In the genomic region with DNA sequence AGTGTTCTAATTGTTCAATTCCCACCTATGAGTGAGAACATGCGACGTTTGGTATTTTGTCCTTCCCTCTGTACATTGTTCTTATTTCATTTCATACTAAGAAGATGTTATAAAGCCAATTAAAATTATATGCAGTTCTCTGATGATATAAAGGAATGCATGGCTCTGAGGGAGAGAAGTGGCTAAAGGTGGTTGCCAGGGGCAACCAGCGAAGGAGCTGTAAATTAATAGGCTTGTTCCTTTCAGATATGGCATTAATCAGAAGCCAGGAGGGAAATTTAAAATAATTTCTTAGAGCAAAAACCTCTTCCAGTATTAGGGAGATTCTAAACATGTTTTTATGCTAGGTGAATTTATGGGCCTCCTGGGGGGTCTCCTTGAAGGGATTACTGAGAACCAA, we compare ENCODE assay signal across 6 cellular contexts.
"Had no signal": no experiment of that assay in that cellular context is flagged by ENCODE, and none has a peak within 500 bp of the region (broad histone marks: within the 10 kb centered on the region; RNA-seq: fewer than 3 reads in every experiment).

No MANE protein-coding gene starts in this region.

- H3K27ac Mint-ChIP-seq: HFFc6, IgD-negative memory B cell had no signal

- H3K36me3 Mint-ChIP-seq: IgD-negative memory B cell had no signal

- H3K4me1 Mint-ChIP-seq: IgD-negative memory B cell had no signal

- H3K4me3 Mint-ChIP-seq: HFFc6, IgD-negative memory B cell had no signal

- H3K9me3 Mint-ChIP-seq: HFFc6, IgD-negative memory B cell had no signal

- H3K27me3 Mint-ChIP-seq: IgD-negative memory B cell had no signal

- DNase-seq: GM23248, GOT3, H7, HFFc6, KBM-7 had no signal
